ENCODE assay signal across 3 cellular contexts in the genomic region with DNA sequence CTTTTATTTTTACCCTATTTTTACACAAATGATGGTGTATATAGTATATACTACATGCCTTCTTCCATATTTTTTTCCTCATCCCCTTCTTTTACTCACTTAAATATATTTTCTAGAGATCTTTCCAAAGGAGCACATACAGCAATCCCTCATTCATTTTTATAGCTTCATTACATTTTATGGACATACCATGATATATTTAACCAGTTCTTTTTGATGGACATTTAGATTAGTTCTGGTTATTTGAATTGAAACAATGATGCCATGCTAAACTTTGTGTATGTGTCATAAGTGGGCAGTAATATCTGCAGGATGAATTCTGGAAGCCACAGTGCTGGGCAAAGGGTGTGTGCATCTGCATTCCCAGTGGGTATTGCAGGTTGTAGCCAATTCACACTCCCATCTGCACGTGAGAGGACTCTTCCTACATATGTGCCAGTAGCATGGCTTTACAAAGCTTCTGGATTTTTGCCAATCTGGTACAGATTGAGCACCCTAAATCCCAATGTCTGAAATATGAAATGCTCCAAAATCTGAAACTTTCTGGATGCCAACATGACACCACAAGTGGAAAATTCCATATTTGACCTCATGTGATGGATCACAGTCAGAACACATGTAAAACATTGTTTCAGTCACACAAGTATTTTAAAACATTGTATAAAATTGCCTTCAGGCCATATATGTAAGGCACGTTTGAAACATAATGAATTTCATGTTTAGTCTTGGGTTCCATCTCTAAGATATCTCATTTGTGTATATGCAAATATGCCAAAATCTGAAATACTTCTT.
TF ChIP-seq lines count a peak whose summit lies in the region.

No MANE protein-coding gene starts in this region.

TF ChIP-seq in HepG2, 621 proteins besides CTCF, POLR2A, EP300 and RAD21 (continues in another document):
- TF ChIP-seq MLLT10 (CRISPR knock-in tag; IDR thresholded peaks at IDR 0.05), result no peak
- TF ChIP-seq ZNF768 (CRISPR knock-in tag; IDR thresholded peaks at IDR 0.05), result no peak
- TF ChIP-seq ZFP1 (CRISPR knock-in tag; IDR thresholded peaks at IDR 0.05), result no peak
- no peak for TF ChIP-seq ZSCAN20 (CRISPR knock-in tag; IDR thresholded peaks at IDR 0.05; ENCODE audit: borderline replicate concordance)
- no peak for TF ChIP-seq SOX5 (CRISPR knock-in tag; IDR thresholded peaks at IDR 0.05; ENCODE audit: borderline replicate concordance)
- no peak for TF ChIP-seq ATF1 (CRISPR knock-in tag; IDR thresholded peaks at IDR 0.05)
- no peak for TF ChIP-seq ZNF839 (CRISPR knock-in tag; IDR thresholded peaks at IDR 0.05; ENCODE audit: borderline replicate concordance)
- TF ChIP-seq DNMT1 (CRISPR knock-in tag; IDR thresholded peaks at IDR 0.05), result no peak
- TF ChIP-seq, protein P1, sequence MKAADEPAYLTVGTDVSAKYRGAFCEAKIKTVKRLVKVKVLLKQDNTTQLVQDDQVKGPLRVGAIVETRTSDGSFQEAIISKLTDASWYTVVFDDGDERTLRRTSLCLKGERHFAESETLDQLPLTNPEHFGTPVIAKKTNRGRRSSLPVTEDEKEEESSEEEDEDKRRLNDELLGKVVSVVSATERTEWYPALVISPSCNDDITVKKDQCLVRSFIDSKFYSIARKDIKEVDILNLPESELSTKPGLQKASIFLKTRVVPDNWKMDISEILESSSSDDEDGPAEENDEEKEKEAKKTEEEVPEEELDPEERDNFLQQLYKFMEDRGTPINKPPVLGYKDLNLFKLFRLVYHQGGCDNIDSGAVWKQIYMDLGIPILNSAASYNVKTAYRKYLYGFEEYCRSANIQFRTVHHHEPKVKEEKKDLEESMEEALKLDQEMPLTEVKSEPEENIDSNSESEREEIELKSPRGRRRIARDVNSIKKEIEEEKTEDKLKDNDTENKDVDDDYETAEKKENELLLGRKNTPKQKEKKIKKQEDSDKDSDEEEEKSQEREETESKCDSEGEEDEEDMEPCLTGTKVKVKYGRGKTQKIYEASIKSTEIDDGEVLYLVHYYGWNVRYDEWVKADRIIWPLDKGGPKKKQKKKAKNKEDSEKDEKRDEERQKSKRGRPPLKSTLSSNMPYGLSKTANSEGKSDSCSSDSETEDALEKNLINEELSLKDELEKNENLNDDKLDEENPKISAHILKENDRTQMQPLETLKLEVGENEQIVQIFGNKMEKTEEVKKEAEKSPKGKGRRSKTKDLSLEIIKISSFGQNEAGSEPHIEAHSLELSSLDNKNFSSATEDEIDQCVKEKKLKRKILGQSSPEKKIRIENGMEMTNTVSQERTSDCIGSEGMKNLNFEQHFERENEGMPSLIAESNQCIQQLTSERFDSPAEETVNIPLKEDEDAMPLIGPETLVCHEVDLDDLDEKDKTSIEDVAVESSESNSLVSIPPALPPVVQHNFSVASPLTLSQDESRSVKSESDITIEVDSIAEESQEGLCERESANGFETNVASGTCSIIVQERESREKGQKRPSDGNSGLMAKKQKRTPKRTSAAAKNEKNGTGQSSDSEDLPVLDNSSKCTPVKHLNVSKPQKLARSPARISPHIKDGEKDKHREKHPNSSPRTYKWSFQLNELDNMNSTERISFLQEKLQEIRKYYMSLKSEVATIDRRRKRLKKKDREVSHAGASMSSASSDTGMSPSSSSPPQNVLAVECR (CRISPR knock-in tag; IDR thresholded peaks at IDR 0.05; ENCODE audit: borderline replicate concordance), result no peak
- no peak for TF ChIP-seq CERS6 (CRISPR knock-in tag; IDR thresholded peaks at IDR 0.05)
- no peak for TF ChIP-seq ATF4 (CRISPR knock-in tag; IDR thresholded peaks at IDR 0.05)
- no peak for TF ChIP-seq XRCC5 (optimal IDR thresholded peaks at IDR 0.05; ENCODE audit: low read length)

TF ChIP-seq in HEK293, 187 proteins besides CTCF, POLR2A, EP300 and RAD21:
- 0 out of 2 replicates have a peak, but pooled peaks have one; percentile 13 for TF ChIP-seq ZNF366 (tag by site-specific recombination; conservative IDR thresholded peaks at IDR 0.05)
- no peak for TF ChIP-seq KLF9 (tag by site-specific recombination; IDR thresholded peaks at IDR 0.05; ENCODE audit: low read depth)
- TF ChIP-seq ZNF585B (tag by site-specific recombination; IDR thresholded peaks at IDR 0.05), result no peak
- 0 out of 2 replicates have a peak, but pooled peaks have one; percentile 11 for TF ChIP-seq ZBTB17 (tag by site-specific recombination; IDR thresholded peaks at IDR 0.05)
- TF ChIP-seq ZNF600 (tag by site-specific recombination; IDR thresholded peaks at IDR 0.05), result peak; percentile 91
- peak; percentile 94 for TF ChIP-seq ZNF18 (tag by site-specific recombination; IDR thresholded peaks at IDR 0.05)

TF ChIP-seq in GM12878, 131 proteins besides CTCF, POLR2A, EP300 and RAD21 (continues in another document):
- TF ChIP-seq USF2 (IDR thresholded peaks at IDR 0.05; ENCODE audit: borderline replicate concordance, low read depth, low read length) (no peak), CEBPZ (IDR thresholded peaks at IDR 0.05; ENCODE audit: low read depth, low read length) (no peak), GATAD2B (conservative IDR thresholded peaks at IDR 0.05; ENCODE audit: low read depth) (no peak), SKIL (IDR thresholded peaks at IDR 0.05; ENCODE audit: low read depth, poor library complexity, severe bottlenecking) (no peak), MYC (IDR thresholded peaks at IDR 0.05; ENCODE audit: insufficient read depth, insufficient read length, insufficient replicate concordance, low read length, severe bottlenecking) (no peak), FOS (IDR thresholded peaks at IDR 0.05; ENCODE audit: borderline replicate concordance, extremely low read depth, insufficient read length) (no peak), LARP7 (IDR thresholded peaks at IDR 0.05) (no peak), PAX8 (IDR thresholded peaks at IDR 0.05) (no peak), SMARCA5 (IDR thresholded peaks at IDR 0.05) (no peak), RB1 (IDR thresholded peaks at IDR 0.05; ENCODE audit: borderline replicate concordance) (no peak), E2F8 (IDR thresholded peaks at IDR 0.05; ENCODE audit: low read depth, partially characterized antibody) (no peak)
- TF ChIP-seq, protein P2, sequence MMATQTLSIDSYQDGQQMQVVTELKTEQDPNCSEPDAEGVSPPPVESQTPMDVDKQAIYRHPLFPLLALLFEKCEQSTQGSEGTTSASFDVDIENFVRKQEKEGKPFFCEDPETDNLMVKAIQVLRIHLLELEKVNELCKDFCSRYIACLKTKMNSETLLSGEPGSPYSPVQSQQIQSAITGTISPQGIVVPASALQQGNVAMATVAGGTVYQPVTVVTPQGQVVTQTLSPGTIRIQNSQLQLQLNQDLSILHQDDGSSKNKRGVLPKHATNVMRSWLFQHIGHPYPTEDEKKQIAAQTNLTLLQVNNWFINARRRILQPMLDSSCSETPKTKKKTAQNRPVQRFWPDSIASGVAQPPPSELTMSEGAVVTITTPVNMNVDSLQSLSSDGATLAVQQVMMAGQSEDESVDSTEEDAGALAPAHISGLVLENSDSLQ (IDR thresholded peaks at IDR 0.05), result no peak
- TF ChIP-seq, protein P3, sequence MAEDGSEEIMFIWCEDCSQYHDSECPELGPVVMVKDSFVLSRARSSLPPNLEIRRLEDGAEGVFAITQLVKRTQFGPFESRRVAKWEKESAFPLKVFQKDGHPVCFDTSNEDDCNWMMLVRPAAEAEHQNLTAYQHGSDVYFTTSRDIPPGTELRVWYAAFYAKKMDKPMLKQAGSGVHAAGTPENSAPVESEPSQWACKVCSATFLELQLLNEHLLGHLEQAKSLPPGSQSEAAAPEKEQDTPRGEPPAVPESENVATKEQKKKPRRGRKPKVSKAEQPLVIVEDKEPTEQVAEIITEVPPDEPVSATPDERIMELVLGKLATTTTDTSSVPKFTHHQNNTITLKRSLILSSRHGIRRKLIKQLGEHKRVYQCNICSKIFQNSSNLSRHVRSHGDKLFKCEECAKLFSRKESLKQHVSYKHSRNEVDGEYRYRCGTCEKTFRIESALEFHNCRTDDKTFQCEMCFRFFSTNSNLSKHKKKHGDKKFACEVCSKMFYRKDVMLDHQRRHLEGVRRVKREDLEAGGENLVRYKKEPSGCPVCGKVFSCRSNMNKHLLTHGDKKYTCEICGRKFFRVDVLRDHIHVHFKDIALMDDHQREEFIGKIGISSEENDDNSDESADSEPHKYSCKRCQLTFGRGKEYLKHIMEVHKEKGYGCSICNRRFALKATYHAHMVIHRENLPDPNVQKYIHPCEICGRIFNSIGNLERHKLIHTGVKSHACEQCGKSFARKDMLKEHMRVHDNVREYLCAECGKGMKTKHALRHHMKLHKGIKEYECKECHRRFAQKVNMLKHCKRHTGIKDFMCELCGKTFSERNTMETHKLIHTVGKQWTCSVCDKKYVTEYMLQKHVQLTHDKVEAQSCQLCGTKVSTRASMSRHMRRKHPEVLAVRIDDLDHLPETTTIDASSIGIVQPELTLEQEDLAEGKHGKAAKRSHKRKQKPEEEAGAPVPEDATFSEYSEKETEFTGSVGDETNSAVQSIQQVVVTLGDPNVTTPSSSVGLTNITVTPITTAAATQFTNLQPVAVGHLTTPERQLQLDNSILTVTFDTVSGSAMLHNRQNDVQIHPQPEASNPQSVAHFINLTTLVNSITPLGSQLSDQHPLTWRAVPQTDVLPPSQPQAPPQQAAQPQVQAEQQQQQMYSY (CRISPR knock-in tag; IDR thresholded peaks at IDR 0.05), result no peak
- TF ChIP-seq, protein P4, sequence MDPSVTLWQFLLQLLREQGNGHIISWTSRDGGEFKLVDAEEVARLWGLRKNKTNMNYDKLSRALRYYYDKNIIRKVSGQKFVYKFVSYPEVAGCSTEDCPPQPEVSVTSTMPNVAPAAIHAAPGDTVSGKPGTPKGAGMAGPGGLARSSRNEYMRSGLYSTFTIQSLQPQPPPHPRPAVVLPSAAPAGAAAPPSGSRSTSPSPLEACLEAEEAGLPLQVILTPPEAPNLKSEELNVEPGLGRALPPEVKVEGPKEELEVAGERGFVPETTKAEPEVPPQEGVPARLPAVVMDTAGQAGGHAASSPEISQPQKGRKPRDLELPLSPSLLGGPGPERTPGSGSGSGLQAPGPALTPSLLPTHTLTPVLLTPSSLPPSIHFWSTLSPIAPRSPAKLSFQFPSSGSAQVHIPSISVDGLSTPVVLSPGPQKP (IDR thresholded peaks at IDR 0.05; ENCODE audit: low read depth, low read length), result no peak
